ENCODE assay signal across 1 cellular context in the genomic region with DNA sequence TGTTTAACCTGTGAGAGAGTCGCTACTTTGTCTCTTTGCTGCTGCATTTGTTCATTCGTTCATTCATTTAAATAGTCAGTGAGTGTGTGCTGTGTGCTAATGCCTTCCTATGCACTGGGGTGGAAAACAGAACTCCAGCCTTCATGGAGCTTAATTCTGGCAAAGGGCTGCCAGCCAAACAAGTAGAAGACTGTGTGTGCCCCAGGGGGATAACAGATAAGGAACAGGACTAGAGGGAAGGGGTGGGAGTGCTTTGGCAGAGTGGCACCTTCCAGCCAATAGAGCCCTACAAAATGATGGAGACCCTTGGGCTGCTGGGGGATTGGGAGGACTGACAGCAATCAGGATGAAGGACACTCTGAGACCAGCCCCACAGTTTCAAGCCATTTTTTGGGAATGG.
TF ChIP-seq lines count a peak whose summit lies in the region.

No MANE protein-coding gene starts in this region.

TF ChIP-seq in HepG2, 621 proteins besides CTCF, POLR2A, EP300 and RAD21 (continued from another document):
- TF ChIP-seq EHMT2 (IDR thresholded peaks at IDR 0.05; ENCODE audit: borderline replicate concordance, low read depth, low read length) (no peak), IRF1 (CRISPR knock-in tag; IDR thresholded peaks at IDR 0.05; ENCODE audit: low read depth) (no peak), ZBTB1 (CRISPR knock-in tag; IDR thresholded peaks at IDR 0.05; ENCODE audit: borderline replicate concordance) (no peak), RBM39 (IDR thresholded peaks at IDR 0.05; ENCODE audit: low read depth, low read length, poor library complexity, severe bottlenecking) (no peak), ZNF280B (CRISPR knock-in tag; IDR thresholded peaks at IDR 0.05; ENCODE audit: borderline replicate concordance) (no peak)
